Comparison of ENCODE assay signal across 29 cellular contexts in genomic region chr5:122228728-122229392, GRCh38.
"Had no signal": no experiment of that assay in that cellular context is flagged by ENCODE, and none has a peak within 500 bp of the region (broad histone marks: within the 10 kb centered on the region; RNA-seq: fewer than 3 reads in every experiment).

No MANE protein-coding gene starts in this region.

- H3K36me3 ChIP-seq: brain microvascular endothelial cell, Peyer's patch, WERI-Rb-1 had no signal

- H3K27ac ChIP-seq: brain microvascular endothelial cell, Peyer's patch, SK-N-MC, WERI-Rb-1 had no signal

- H3K4me1 ChIP-seq: Peyer's patch had no signal

- H3K9me3 ChIP-seq: Peyer's patch had no signal

- H3K27me3 ChIP-seq: brain microvascular endothelial cell, Peyer's patch had no signal

- ATAC-seq: activated CD8-positive, alpha-beta T cell treated with anti-CD3 and anti-CD28 coated beads for 36 hours; activated T-cell treated with anti-CD3 and anti-CD28 coated beads, Interleukin-2, amount 50 U/mL, for 72 hours; activated T-helper 17 cell treated with anti-CD3 and anti-CD28 coated beads, Interleukin-2, amount 50 U/mL, for 72 hours; PC-3 had no signal

- DNase-seq: activated CD4-positive, alpha-beta T cell treated with anti-CD3 and anti-CD28 coated beads, Interleukin-2, amount 10 ng/mL, durations not matched to agents 24 days and 14 days; activated CD4-positive, alpha-beta T cell treated with anti-CD3 and anti-CD28 coated beads, Interleukin-2, amount 50 U/mL, for 4 hours; activated CD8-positive, alpha-beta T cell treated with anti-CD3 and anti-CD28 coated beads for 36 hours; activated effector memory CD4-positive, alpha-beta T cell treated with anti-CD3 and anti-CD28 coated beads, Interleukin-2, amount 50 U/mL, for 16 hours; activated naive CD4-positive, alpha-beta T cell; activated naive CD4-positive, alpha-beta T cell treated with anti-CD3 and anti-CD28 coated beads, Interleukin-2, amount 50 U/mL, for 16 hours; activated naive CD8-positive, alpha-beta T cell treated with anti-CD3 and anti-CD28 coated beads for 36 hours; activated T-cell treated with anti-CD3 and anti-CD28 coated beads, Interleukin-2, amount 50 U/mL, for 1 hour; activated T-cell treated with anti-CD3 and anti-CD28 coated beads, Interleukin-2, amount 50 U/mL, for 72 hours; amniotic stem cell; aorta; brain microvascular endothelial cell; central memory CD4-positive, alpha-beta T cell; MM.1S; MV-4-11; NCI-H1092; NCI-H1417; NCI-H1694 treated with DMSO at 0.1 percent for 48 hours; NCI-H2029; NCI-H345; NCI-H524 treated with DMSO at 0.1 percent for 48 hours; NK-92 treated with Interleukin-12 subunit alpha and Interleukin-12 subunit beta, amount 100 ng/mL, for 24 hours; PC-3; Peyer's patch; Right ventricle myocardium superior; T1000; WERI-Rb-1 had no signal

- H3K4me3 ChIP-seq: Peyer's patch, SK-N-MC had no signal
